ENCODE assay signal across 9 cellular contexts in genomic region chr22:27885977-27886842, GRCh38. TPM values are rescaled to one million over a fixed set of nuclear protein-coding genes. Genes with fewer than 3 reads are reported as not detected.
DNase-seq lines count a peak whose midpoint lies in the region; ATAC-seq, FAIRE-seq and TF ChIP-seq lines count a peak whose summit lies in the region.
"Had no signal": no experiment of that assay in that cellular context is flagged by ENCODE, and none has a peak within 500 bp of the region (broad histone marks: within the 10 kb centered on the region; RNA-seq: fewer than 3 reads in every experiment).

No MANE protein-coding gene starts in this region.

- H3K4me3 ChIP-seq in HepG2 (replicated peaks in 1 of 3; ENCODE audit: insufficient read depth in 1 of 3, low read depth in 2 of 3, low read length in 3 of 3), result no peak overlapping the region
- H3K4me3 ChIP-seq: SK-N-MC had no signal

- H4K20me1 ChIP-seq in HepG2 (ENCODE audit: insufficient read depth, low read length), result peaks cover 7% of the 10 kb centered on the region

- no peak overlapping the region for H3K9ac ChIP-seq in HepG2 (ENCODE audit: insufficient read depth, low read depth, low read length)

- no peak overlapping the region for H3K4me2 ChIP-seq in HepG2 (ENCODE audit: low read depth, low read length)

- H2AFZ ChIP-seq in HepG2 (ENCODE audit: low read length), result no peak overlapping the region

- POLR2A ChIA-PET in HepG2 (lab: Yijun Ruan, JAX), result interaction anchor here (1.3 kb wide), 1 partner anchor 13 kb away, joined by 3 read pairs; no protein-coding TSS in a partner anchor

- no peaks in the 10 kb centered on the region for H3K27me3 ChIP-seq in HepG2 (ENCODE audit: control insufficient read depth in 1 of 2, insufficient read depth in 2 of 2, low read length in 2 of 2)

- FAIRE-seq in HepG2 (lab: Jason Lieb, UNC), result peak; percentile 55

- TF ChIP-seq EP300 in HepG2 (IDR thresholded peaks at IDR 0.05; ENCODE audit: low read depth in 2 of 2, low read length in 2 of 2) (no peak), HepG2 (CRISPR knock-in tag; IDR thresholded peaks at IDR 0.05; ENCODE audit: borderline replicate concordance) (no peak)

- H3K79me2 ChIP-seq in HepG2 (ENCODE audit: insufficient read depth, low read length), result peaks cover 2% of the 10 kb centered on the region

- TF ChIP-seq CTCF in C4-2B (conservative IDR thresholded peaks at IDR 0.05) (peak; percentile 88), GM20000 (IDR thresholded peaks at IDR 0.05; ENCODE audit: extremely low read depth, missing control alignments) (peak; percentile 24), HepG2 (CRISPR knock-in tag; IDR thresholded peaks at IDR 0.05) (peak; percentile 54)

- no peak for TF ChIP-seq RAD21 in HepG2 (CRISPR knock-in tag; IDR thresholded peaks at IDR 0.05)

- no peak for TF ChIP-seq POLR2A in HepG2 (IDR thresholded peaks at IDR 0.05; ENCODE audit: insufficient read depth in 1 of 2, low read depth in 2 of 2, low read length in 2 of 2)

- CTCF ChIA-PET in HepG2 (lab: Yijun Ruan, JAX; ENCODE audit: low intra/inter-chr PET ratio, low total read pairs), result interaction anchor here (1.4 to 2.6 kb wide), 2 partner anchors 51 to 122 kb away, joined by 7 to 27 read pairs; no protein-coding TSS in a partner anchor

- WGBS in HepG2 (ENCODE audit: low lambda C conversion rate), result 94% methylated on average over 3 of the region's 3 CpGs

- H3K9me3 ChIP-seq in HepG2 (ENCODE audit: low read length), result no peaks in the 10 kb centered on the region

- intact Hi-C loops in HepG2 (cut with micrococcal nuclease; ENCODE audit: unreplicated experiment), result loop anchor here (1.0 kb wide), 2 partner anchors 32 to 123 kb away; no protein-coding TSS in a partner anchor

- BruUV-seq in HepG2 (replicated peaks; lab: Mats Ljungman, UMichigan), result no TSS peak

- peaks cover 14 to 40% of the 10 kb centered on the region in 2 experiments for H3K36me3 ChIP-seq in HepG2 (replicated peaks in 1 of 2; ENCODE audit: control insufficient read depth in 1 of 2, insufficient read depth in 2 of 2, low read length in 2 of 2)

- ATAC-seq in HepG2 (peak; percentile 41; the same call in 1 of the 3 replicates), GM19324 (IDR thresholded peaks at IDR 0.05; ENCODE audit: low FRiP score, unreplicated experiment) (no peak), GM19351 (IDR thresholded peaks at IDR 0.05; ENCODE audit: unreplicated experiment) (no peak)

- peaks cover 32% of the 10 kb centered on the region for H3K4me1 ChIP-seq in HepG2 (ENCODE audit: insufficient read depth, low read length)

- H3K27ac ChIP-seq in C4-2B (no peak overlapping the region), HepG2 (ENCODE audit: extremely low read length, insufficient read depth, low read length) (no peak overlapping the region)

- in situ Hi-C loops in SK-MEL-5 (cut with HindIII; ENCODE audit: low pct_unique_long_range_greater_than_20kb, low sequenced_read_pairs) (no loop called here), HepG2 (cut with HindIII; ENCODE audit: extremely low pct_ligation_motif_present, low pct_unique_long_range_greater_than_20kb) (loop anchor here (5.0 kb wide), 1 partner anchor 121 kb away; no protein-coding TSS in a partner anchor)

- DNase-seq in GM20000 (ENCODE audit: low spot score) (peak; percentile 46), SK-MEL-5 (ENCODE audit: low read depth, low spot score) (peak; percentile 60), cerebellar cortex (ENCODE audit: low spot score) (peak; percentile 57), HepG2 (ENCODE audit: low spot score) (peak; percentile 35)
- DNase-seq in stimulated activated CD8-positive, alpha-beta memory T cell treated with anti-CD3 and anti-CD28 coated beads, Interleukin-4, amount 100 ng/mL, for 4 hours (ENCODE audit: low read depth in 2 of 2, low spot score in 1 of 2), result peak; percentile 18 to 23

TF ChIP-seq in HepG2, 621 proteins besides CTCF, POLR2A, EP300 and RAD21 (continues in another document):
- TF ChIP-seq SMC3 (IDR thresholded peaks at IDR 0.05; ENCODE audit: low read length) (peak; percentile 71), GRHL1 (CRISPR knock-in tag; conservative IDR thresholded peaks at IDR 0.05) (no peak), HMGXB4 (CRISPR knock-in tag; IDR thresholded peaks at IDR 0.05; ENCODE audit: borderline replicate concordance in 1 of 2, low read depth in 1 of 2) (no peak), RELA (CRISPR knock-in tag; IDR thresholded peaks at IDR 0.05) (no peak), ATF3 (CRISPR knock-in tag; IDR thresholded peaks at IDR 0.05) (0 out of 2 replicates have a peak, but pooled peaks have one; percentile 18), ZNF558 (CRISPR knock-in tag; IDR thresholded peaks at IDR 0.05; ENCODE audit: borderline replicate concordance) (no peak), HOMEZ (CRISPR knock-in tag; IDR thresholded peaks at IDR 0.05; ENCODE audit: low read depth) (no peak), ZNF724P (CRISPR knock-in tag; IDR thresholded peaks at IDR 0.05; ENCODE audit: borderline replicate concordance) (no peak), ZNF670 (CRISPR knock-in tag; IDR thresholded peaks at IDR 0.05; ENCODE audit: borderline replicate concordance) (no peak)

RNA-seq across cellular contexts. Expression of gene PITPNB, which starts 32.8 kb away (rescaled TPM):
- total RNA-seq in SK-MEL-5 (2014; rRNA removed; shearing (Covaris generic)), result 20.3 and 20.8 TPM in 2 replicates
- polyA plus RNA-seq in SK-MEL-5 (2015; cell fraction: cytosol; rRNA removed), result 71.1 and 73.7 TPM in 2 replicates
- polyA plus RNA-seq in SK-MEL-5 (2015; cell fraction: nucleus; rRNA removed), result 65.4 and 66.7 TPM in 2 replicates
- 17.0 and 40.7 TPM in 2 replicates for total RNA-seq in HepG2 (2016; rRNA removed; fragmentation: Illumina TruSeq; extraction: Trizol)
- total RNA-seq in HepG2 (2016; cell fraction: cytosol; rRNA removed; fragmentation: Illumina TruSeq; extraction: Trizol; ENCODE audit: low read depth), result 23.7 and 24.5 TPM in 2 replicates
- total RNA-seq in HepG2 (2016; cell fraction: insoluble cytoplasmic fraction; rRNA removed; fragmentation: Illumina TruSeq; extraction: Trizol), result 17.3 and 36.3 TPM in 2 replicates
- total RNA-seq in HepG2 (2016; cell fraction: membrane; rRNA removed; fragmentation: Illumina TruSeq; extraction: Trizol), result 17.7 and 19.6 TPM in 2 replicates
- 30.0 and 32.6 TPM in 2 replicates for total RNA-seq in HepG2 (2016; cell fraction: nucleus; rRNA removed; fragmentation: Illumina TruSeq; extraction: Trizol)
- 28.1 and 30.1 TPM in 2 replicates for polyA plus RNA-seq in HepG2 (2011; rRNA removed)
- polyA plus RNA-seq in HepG2 (2011; cell fraction: cytosol; rRNA removed), result 12.4 and 18.9 TPM in 2 replicates
- polyA plus RNA-seq in HepG2 (2011; cell fraction: nucleus; rRNA removed), result 12.4 and 19.6 TPM in 2 replicates
- 34.7 and 41.5 TPM in 2 replicates for polyA plus RNA-seq in HepG2 (2012)
- polyA plus RNA-seq in HepG2 (2016; cell fraction: cytosol; fragmentation: Illumina TruSeq; extraction: Trizol; ENCODE audit: low read depth), result 4.7 and 4.8 TPM in 2 replicates
- 82.4 and 83.3 TPM in 2 replicates for polyA plus RNA-seq in HepG2 (2016; cell fraction: insoluble cytoplasmic fraction; fragmentation: Illumina TruSeq; extraction: Trizol; ENCODE audit: low read depth)
- polyA plus RNA-seq in HepG2 (2016; cell fraction: membrane; fragmentation: Illumina TruSeq; extraction: Trizol; ENCODE audit: low read depth), result 12.6 and 14.2 TPM in 2 replicates
- 48.7 and 48.8 TPM in 2 replicates for polyA plus RNA-seq in HepG2 (2016; cell fraction: nucleus; fragmentation: Illumina TruSeq; extraction: Trizol; ENCODE audit: insufficient read depth, low read depth)
- 19.2 and 28.5 TPM in 2 replicates for polyA minus RNA-seq in HepG2 (2011; rRNA and poly(A)+ RNA removed; ENCODE audit: low replicate concordance)
- polyA minus RNA-seq in HepG2 (2011; cell fraction: cytosol; rRNA and poly(A)+ RNA removed), result 16.3 and 22.9 TPM in 2 replicates
- 58.1 and 64.4 TPM in 2 replicates for polyA minus RNA-seq in HepG2 (2011; cell fraction: nucleus; rRNA and poly(A)+ RNA removed)

Comparison
In these comparisons a context has a peak if more than half of its experiments do, and no peak if none do; other contexts are left out.
1. CTCF ChIP-seq: peak in every context shown above with its lines; median percentile 88 in C4-2B; 54 in HepG2; 24 in GM20000.